ENCODE assay signal across 32 cellular contexts in the genomic region with DNA sequence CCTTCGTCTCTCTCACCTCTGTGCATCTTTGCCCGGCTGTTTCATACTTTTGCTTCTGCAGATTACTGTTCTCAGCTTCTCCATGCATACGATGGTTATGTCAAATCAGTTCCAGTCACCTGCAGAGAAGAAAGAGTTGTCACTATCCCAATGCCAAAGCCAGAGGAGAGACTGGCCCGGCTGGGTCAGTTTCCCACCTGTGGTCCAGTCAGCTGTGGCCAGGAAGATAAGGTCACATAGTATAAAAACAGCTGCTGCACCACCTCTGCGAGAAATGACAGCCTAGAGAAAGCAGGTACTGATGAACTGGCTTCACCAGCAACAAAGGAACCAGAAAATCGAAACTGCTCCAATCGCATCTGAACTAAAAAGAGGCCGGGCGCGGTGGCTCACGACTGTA.
"Had no signal": no experiment of that assay in that cellular context is flagged by ENCODE, and none has a peak within 500 bp of the region (broad histone marks: within the 10 kb centered on the region; RNA-seq: fewer than 3 reads in every experiment).

No MANE protein-coding gene starts in this region.

- H3K36me3 Mint-ChIP-seq: activated CD4-positive, alpha-beta memory T cell treated with anti-CD3 and anti-CD28 coated beads for 36 hours; activated naive CD8-positive, alpha-beta T cell; brain; immature natural killer cell; mesothelial cell of epicardium; stimulated activated memory B cell treated with anti-CD40 and anti-IgM and Interleukin-4, amounts not matched to agents 10 μg/mL and 1 μg/mL and 100 μg/mL, for 72 hours had no signal

- H3K4me3 ChIP-seq: cardiac muscle cell, coronary artery, ovary, psoas muscle, sigmoid colon, stomach, thyroid gland, upper lobe of left lung had no signal

- DNase-seq: activated CD4-positive, alpha-beta T cell treated with anti-CD3 and anti-CD28 coated beads, Interleukin-2, amount 10 ng/mL, durations not matched to agents 24 days and 14 days; activated CD4-positive, CD25-positive, alpha-beta regulatory T cell treated with anti-CD3 and anti-CD28 coated beads, Interleukin-2, amount 50 U/mL, for 72 hours; activated CD8-positive, alpha-beta memory T cell treated with anti-CD3 and anti-CD28 coated beads, Interleukin-2, amount 50 U/mL, for 4 hours; activated naive CD4-positive, alpha-beta T cell; activated T-cell treated with anti-CD3 and anti-CD28 coated beads, Interleukin-2, amount 50 U/mL, for 1 hour; cerebellar nuclear complex; effector memory CD8-positive, alpha-beta T cell; head of caudate nucleus; hypothalamus; immature natural killer cell; kidney; left colon; mammary epithelial cell; naive thymus-derived CD4-positive, alpha-beta T cell; ovary; psoas muscle; sigmoid colon; small intestine; stimulated activated CD4-positive, alpha-beta T cell treated with anti-CD3 and anti-CD28 coated beads, Interleukin-1b, Interleukin-23, amount 100 ng/mL, for 48 hours; stimulated activated CD4-positive, alpha-beta T cell treated with anti-CD3 and anti-CD28 coated beads, Interleukin-4, amount 100 ng/mL, for 4 hours; stimulated activated CD8-positive, alpha-beta memory T cell treated with anti-CD3 and anti-CD28 coated beads, Interleukin-4, amount 100 ng/mL, for 48 hours; stomach; T-helper 17 cell; thyroid gland; upper lobe of left lung had no signal

- H3K27ac ChIP-seq: cardiac muscle cell, coronary artery, ovary, psoas muscle, sigmoid colon, stomach, thyroid gland, upper lobe of left lung had no signal

- H3K9me3 Mint-ChIP-seq: activated CD4-positive, alpha-beta memory T cell treated with anti-CD3 and anti-CD28 coated beads for 36 hours; brain; effector memory CD8-positive, alpha-beta T cell; immature natural killer cell; mesothelial cell of epicardium; naive thymus-derived CD4-positive, alpha-beta T cell had no signal

- H3K9me3 ChIP-seq: ovary, psoas muscle, sigmoid colon, stomach, thyroid gland, upper lobe of left lung had no signal

- ATAC-seq: effector memory CD8-positive, alpha-beta T cell; left colon; naive thymus-derived CD4-positive, alpha-beta T cell; psoas muscle; stimulated activated memory B cell treated with anti-CD40 and anti-IgM and Interleukin-4, amounts not matched to agents 10 μg/mL and 1 μg/mL and 100 μg/mL, for 72 hours; T-helper 17 cell had no signal

- H3K4me3 Mint-ChIP-seq: activated CD4-positive, alpha-beta memory T cell treated with anti-CD3 and anti-CD28 coated beads for 36 hours; activated CD4-positive, alpha-beta T cell treated with anti-CD3 and anti-CD28 coated beads, Interleukin-2, amount 10 ng/mL, durations not matched to agents 24 days and 14 days; activated naive CD8-positive, alpha-beta T cell; effector memory CD8-positive, alpha-beta T cell; immature natural killer cell; mesothelial cell of epicardium; naive thymus-derived CD4-positive, alpha-beta T cell; stimulated activated memory B cell treated with anti-CD40 and anti-IgM and Interleukin-4, amounts not matched to agents 10 μg/mL and 1 μg/mL and 100 μg/mL, for 72 hours; T-helper 17 cell had no signal

- H3K4me1 ChIP-seq: psoas muscle, sigmoid colon, stomach, thyroid gland had no signal

- H3K27me3 ChIP-seq: cardiac muscle cell, ovary, sigmoid colon, stomach, thyroid gland, upper lobe of left lung had no signal

- H3K4me1 Mint-ChIP-seq: mesothelial cell of epicardium; stimulated activated memory B cell treated with anti-CD40 and anti-IgM and Interleukin-4, amounts not matched to agents 10 μg/mL and 1 μg/mL and 100 μg/mL, for 72 hours had no signal

- H3K36me3 ChIP-seq: cardiac muscle cell, ovary, sigmoid colon, stomach, thyroid gland, upper lobe of left lung had no signal

- H3K27me3 Mint-ChIP-seq: activated CD4-positive, alpha-beta memory T cell treated with anti-CD3 and anti-CD28 coated beads for 36 hours; activated CD4-positive, alpha-beta T cell treated with anti-CD3 and anti-CD28 coated beads, Interleukin-2, amount 10 ng/mL, durations not matched to agents 24 days and 14 days; activated naive CD8-positive, alpha-beta T cell; effector memory CD8-positive, alpha-beta T cell; stimulated activated memory B cell treated with anti-CD40 and anti-IgM and Interleukin-4, amounts not matched to agents 10 μg/mL and 1 μg/mL and 100 μg/mL, for 72 hours; T-helper 17 cell had no signal
